Comparison of ENCODE assay signal across 15 cellular contexts in genomic region chr18:47968006-47968676, GRCh38. TPM values are rescaled to one million over a fixed set of nuclear protein-coding genes. Genes with fewer than 3 reads are reported as not detected.
DNase-seq lines count a peak whose midpoint lies in the region; ATAC-seq, FAIRE-seq and TF ChIP-seq lines count a peak whose summit lies in the region.
"Had no signal": no experiment of that assay in that cellular context is flagged by ENCODE, and none has a peak within 500 bp of the region (broad histone marks: within the 10 kb centered on the region; RNA-seq: fewer than 3 reads in every experiment).

No MANE protein-coding gene starts in this region.

- peaks cover 29% of the 10 kb centered on the region for H3K4me1 Mint-ChIP-seq in GM23338
- H3K4me1 Mint-ChIP-seq: activated naive CD8-positive, alpha-beta T cell treated with anti-CD3 and anti-CD28 coated beads, Interleukin-2, amount 50 U/mL, for 24 hours had no signal

- no peak for TF ChIP-seq EP300 in gastroesophageal sphincter (IDR thresholded peaks at IDR 0.05)

- peak overlapping the region; percentile 76; the same call in 1 of the 2 replicates for H3K27ac Mint-ChIP-seq in GM23338
- H3K27ac Mint-ChIP-seq: activated naive CD8-positive, alpha-beta T cell treated with anti-CD3 and anti-CD28 coated beads, Interleukin-2, amount 50 U/mL, for 24 hours; CD4-positive, alpha-beta T cell; T-helper 1 cell treated with Interleukin-12 subunit alpha and Interleukin-12 subunit beta and Interleukin-4 antibody, amounts not matched to agents 30 μg/mL and 1 μg/mL, for 36 hours had no signal

- peaks cover 13% of the 10 kb centered on the region for H3K36me3 Mint-ChIP-seq in GM23338 (ENCODE audit: low read depth)

- ATAC-seq in GM23338 (peak; percentile 97), gastroesophageal sphincter (no peak), pancreas (peak; percentile 31 to 64 (median 48)), HG02763 (IDR thresholded peaks at IDR 0.05; ENCODE audit: unreplicated experiment) (no peak), gastrocnemius medialis (no peak)
- ATAC-seq: activated naive CD8-positive, alpha-beta T cell treated with anti-CD3 and anti-CD28 coated beads, Interleukin-2, amount 50 U/mL, for 24 hours had no signal

- H3K9me2 ChIP-seq in GM23338 (ENCODE audit: insufficient read depth): no peaks in the 10 kb centered on the region

- no peaks in the 10 kb centered on the region for H3F3A ChIP-seq in GM23338 (replicated peaks; ENCODE audit: low read depth)

- WGBS in gastroesophageal sphincter (ENCODE audit: low coverage in 1 of 2), 2 donors: 40 to 47% methylated on average over 7 to 9 of the region's 9 CpGs
- WGBS in pancreas, 2 donors: 46 to 50% methylated on average over 9 of the region's 9 CpGs

- TF ChIP-seq CTCF in GM23338 (conservative IDR thresholded peaks at IDR 0.05; ENCODE audit: low read depth in 2 of 2): no peak
- no peak for TF ChIP-seq CTCF in gastroesophageal sphincter (IDR thresholded peaks at IDR 0.05)
- no peak for TF ChIP-seq CTCF in pancreas (IDR thresholded peaks at IDR 0.05)
- TF ChIP-seq CTCF in gastrocnemius medialis (IDR thresholded peaks at IDR 0.05 in 4 of 5, conservative IDR thresholded peaks at IDR 0.05 in 1 of 5): no peak

- H3K9me3 ChIP-seq in NT2/D1 (ENCODE audit: insufficient read depth, low read length) (peaks cover 36% of the 10 kb centered on the region), gastroesophageal sphincter (no peaks in the 10 kb centered on the region), pancreas (no peaks in the 10 kb centered on the region), gastrocnemius medialis (no peaks in the 10 kb centered on the region)
- H3K9me3 ChIP-seq: sigmoid colon had no signal

- 0 out of 2 replicates have a peak overlapping the region, but pooled peaks have one; percentile 2 for H3K4me2 ChIP-seq in GM23338
- H3K4me2 ChIP-seq: KMS-11 had no signal

- no peaks in the 10 kb centered on the region for H4K20me1 ChIP-seq in GM23338 (replicated peaks; ENCODE audit: insufficient read depth)

- H3K9me3 Mint-ChIP-seq in GM23338: peaks cover 19% of the 10 kb centered on the region
- H3K9me3 Mint-ChIP-seq: activated naive CD8-positive, alpha-beta T cell treated with anti-CD3 and anti-CD28 coated beads, Interleukin-2, amount 50 U/mL, for 24 hours had no signal

- no peak for FAIRE-seq in pancreas (lab: Jason Lieb, UNC)
- FAIRE-seq: GM12892 had no signal

- in situ Hi-C loops in gastrocnemius medialis (cut with MboI; ENCODE audit: low sequenced_read_pairs in 4 of 4): no loop called here

- TF ChIP-seq POLR2A in gastroesophageal sphincter (IDR thresholded peaks at IDR 0.05): no peak
- TF ChIP-seq POLR2A in gastrocnemius medialis (IDR thresholded peaks at IDR 0.05): no peak

- DNase-seq in GM23338 (ENCODE audit: low spot score): peak; percentile 93
- peak; percentile 87 for DNase-seq in NT2/D1 (ENCODE audit: low read depth, low spot score)
- DNase-seq in pancreas: no peak
- DNase-seq in gastrocnemius medialis: no peak
- DNase-seq in SW480 (ENCODE audit: low spot score): no peak
- DNase-seq in epidermal melanocyte (ENCODE audit: insufficient read length, low spot score): no peak
- DNase-seq: activated naive CD8-positive, alpha-beta T cell treated with anti-CD3 and anti-CD28 coated beads, Interleukin-2, amount 50 U/mL, for 24 hours; CD4-positive, alpha-beta T cell; NCI-H774; sigmoid colon had no signal

- peak overlapping the region; percentile 93 for H3K27ac ChIP-seq in GM23338 (ENCODE audit: low read depth)
- peak overlapping the region in 3 of 4 donors; percentile 19 to 53 (median 21) for H3K27ac ChIP-seq in gastroesophageal sphincter
- no peak overlapping the region for H3K27ac ChIP-seq in pancreas
- no peak overlapping the region for H3K27ac ChIP-seq in gastrocnemius medialis
- H3K27ac ChIP-seq: KMS-11 had no signal

- no peak overlapping the region for H3K9ac ChIP-seq in NT2/D1 (ENCODE audit: insufficient read length, low read depth)
- H3K9ac ChIP-seq: KMS-11 had no signal

- peaks cover 22% of the 10 kb centered on the region for H3K4me1 ChIP-seq in GM23338 (ENCODE audit: insufficient read depth)
- H3K4me1 ChIP-seq in NT2/D1 (ENCODE audit: insufficient read depth, insufficient read length): no peaks in the 10 kb centered on the region
- H3K4me1 ChIP-seq in gastroesophageal sphincter: peaks cover 0 to 15% (median 0%) of the 10 kb centered on the region in 3 donors
- H3K4me1 ChIP-seq in pancreas: peaks cover 0 to 6% (median 0%) of the 10 kb centered on the region in 3 donors
- H3K4me1 ChIP-seq in gastrocnemius medialis: no peaks in the 10 kb centered on the region

- no peaks in the 10 kb centered on the region for H3K36me3 ChIP-seq in GM23338 (ENCODE audit: insufficient read depth)
- H3K36me3 ChIP-seq in NT2/D1 (ENCODE audit: insufficient read depth, insufficient read length, low read length): no peaks in the 10 kb centered on the region
- no peaks in the 10 kb centered on the region for H3K36me3 ChIP-seq in gastroesophageal sphincter
- no peaks in the 10 kb centered on the region for H3K36me3 ChIP-seq in pancreas
- no peaks in the 10 kb centered on the region for H3K36me3 ChIP-seq in gastrocnemius medialis
- H3K36me3 ChIP-seq: sigmoid colon had no signal

- H3K4me3 ChIP-seq in GM23338 (no peak overlapping the region), NT2/D1 (ENCODE audit: insufficient read length, low read depth) (no peak overlapping the region), gastroesophageal sphincter (no peak overlapping the region), pancreas (no peak overlapping the region), gastrocnemius medialis (no peak overlapping the region)
- H3K4me3 ChIP-seq: sigmoid colon had no signal

- H2AFZ ChIP-seq in GM23338: no peak overlapping the region

- intact Hi-C loops in pancreas (cut with DNase I): no loop called here
- intact Hi-C loops in gastrocnemius medialis (cut with DNase I; ENCODE audit: low total_unique reads): no loop called here

- peaks cover 2% of the 10 kb centered on the region for H3K27me3 Mint-ChIP-seq in GM23338 (ENCODE audit: insufficient read depth, low read depth, poor library complexity)
- H3K27me3 Mint-ChIP-seq: activated naive CD8-positive, alpha-beta T cell treated with anti-CD3 and anti-CD28 coated beads, Interleukin-2, amount 50 U/mL, for 24 hours had no signal

- no peaks in the 10 kb centered on the region for H3K79me2 ChIP-seq in GM23338 (replicated peaks; ENCODE audit: insufficient read depth)

- H3K27me3 ChIP-seq in GM23338 (ENCODE audit: insufficient read depth) (no peaks in the 10 kb centered on the region), NT2/D1 (ENCODE audit: insufficient read depth, insufficient read length) (no peaks in the 10 kb centered on the region), gastroesophageal sphincter (no peaks in the 10 kb centered on the region), pancreas (no peaks in the 10 kb centered on the region), gastrocnemius medialis (no peaks in the 10 kb centered on the region)
- H3K27me3 ChIP-seq: sigmoid colon had no signal

- no peak overlapping the region; the same call in 2 of the 3 replicates for H3K4me3 Mint-ChIP-seq in GM23338
- H3K4me3 Mint-ChIP-seq: activated naive CD8-positive, alpha-beta T cell treated with anti-CD3 and anti-CD28 coated beads, Interleukin-2, amount 50 U/mL, for 24 hours; CD4-positive, alpha-beta T cell; T-helper 1 cell treated with Interleukin-12 subunit alpha and Interleukin-12 subunit beta and Interleukin-4 antibody, amounts not matched to agents 30 μg/mL and 1 μg/mL, for 36 hours had no signal

TF ChIP-seq in GM23338, 12 proteins besides CTCF, POLR2A, EP300 and RAD21 (continues in another document):
- no peak for TF ChIP-seq REST (IDR thresholded peaks at IDR 0.05; ENCODE audit: unreplicated experiment)
- TF ChIP-seq JUNB (IDR thresholded peaks at IDR 0.05; ENCODE audit: unreplicated experiment): no peak
- no peak for TF ChIP-seq ZNF114 (CRISPR knock-in tag; IDR thresholded peaks at IDR 0.05)
- no peak for TF ChIP-seq ETS1 (IDR thresholded peaks at IDR 0.05)
- peak; percentile 37; the same call in 1 of the 2 replicates for TF ChIP-seq NANOG (IDR thresholded peaks at IDR 0.05; ENCODE audit: borderline replicate concordance)

RNA-seq across cellular contexts. Expression of gene SMAD2, which starts 37.7 kb away (rescaled TPM):
- 87.1 and 90.7 TPM in 2 replicates for total RNA-seq in GM23338 (2014; rRNA removed; shearing (Covaris generic))
- polyA plus RNA-seq in GM23338 (2016; fragmentation: Nextera tagmentation; extraction: Ambion mirVana) (28.2 and 30.9 TPM in 2 replicates), pancreas (10 to 100 TPM in 1 of 2 donors, 1 to 10 TPM in 1; 8.7 to 18.1 TPM)
- total RNA-seq in gastroesophageal sphincter (100 to 1,000 TPM in 2 of 4 donors, 10 to 100 TPM in 2; 76.5 to 143 (median 109) TPM), pancreas (10 to 100 TPM; 35.2 to 71.2 (median 55.5) TPM), gastrocnemius medialis (10 to 100 TPM; 53.6 to 67.7 (median 61.3) TPM)

Comparison
In these comparisons a context has a peak if more than half of its experiments do, and no peak if none do; other contexts are left out.
1. ATAC-seq: peak in GM23338 (single experiment) and pancreas (4 of 4); none in gastroesophageal sphincter (single experiment), HG02763 (single experiment) and gastrocnemius medialis (0 of 2).
2. DNase-seq: peak in GM23338 (single experiment) and NT2/D1 (single experiment); none in pancreas (0 of 6), gastrocnemius medialis (0 of 2), SW480 (single experiment) and epidermal melanocyte (single experiment).
3. H3K27ac ChIP-seq: peak in GM23338 (single experiment) and gastroesophageal sphincter (3 of 4); none in pancreas (0 of 4) and gastrocnemius medialis (0 of 4).